Comparison of ENCODE assay signal across 10 cellular contexts in genomic region chr10:70492786-70493659, GRCh38. TPM values are rescaled to one million over a fixed set of nuclear protein-coding genes. Genes with fewer than 3 reads are reported as not detected.
A peak's percentile ranks its signal among the peaks of the same experiment; 100 is the strongest.
DNase-seq lines count a peak whose midpoint lies in the region; ATAC-seq, FAIRE-seq and TF ChIP-seq lines count a peak whose summit lies in the region.
"Had no signal": no experiment of that assay in that cellular context is flagged by ENCODE, and none has a peak within 500 bp of the region (broad histone marks: within the 10 kb centered on the region; RNA-seq: fewer than 3 reads in every experiment).

No MANE protein-coding gene starts in this region.

- H3K4me1 ChIP-seq in Peyer's patch = peaks cover 0 to 8% (median 6%) of the 10 kb centered on the region in 4 donors
- peaks cover 0 to 15% of the 10 kb centered on the region in 2 donors for H3K4me1 ChIP-seq in kidney (ENCODE audit: control insufficient read depth in 1 of 2, insufficient read depth in 1 of 2, low read depth in 1 of 2, low read length in 2 of 2)
- H3K4me1 ChIP-seq in hepatocyte (ENCODE audit: insufficient read depth) = no peaks in the 10 kb centered on the region

- H4K20me1 ChIP-seq in hepatocyte (ENCODE audit: insufficient read depth, poor library complexity, severe bottlenecking) = no peaks in the 10 kb centered on the region

- no peaks in the 10 kb centered on the region for H3K27me3 ChIP-seq in Peyer's patch
- no peaks in the 10 kb centered on the region for H3K27me3 ChIP-seq in hepatocyte

- H3K9me3 ChIP-seq in Peyer's patch (no peaks in the 10 kb centered on the region), kidney (ENCODE audit: control insufficient read depth in 1 of 2, low read length in 2 of 2) (no peaks in the 10 kb centered on the region), hepatocyte (ENCODE audit: low read depth) (no peaks in the 10 kb centered on the region)
- H3K9me3 ChIP-seq: psoas muscle had no signal

- TF ChIP-seq CTCF in GM12864 (IDR thresholded peaks at IDR 0.05; ENCODE audit: low read depth, low read length, missing control alignments) (no peak), Peyer's patch (IDR thresholded peaks at IDR 0.05) (no peak), kidney (IDR thresholded peaks at IDR 0.05; ENCODE audit: borderline replicate concordance, extremely low read depth, insufficient read depth) (no peak), hepatocyte (IDR thresholded peaks at IDR 0.05; ENCODE audit: poor library complexity) (no peak), lower leg skin (IDR thresholded peaks at IDR 0.05) (no peak)

- H3K36me3 ChIP-seq in Peyer's patch = no peaks in the 10 kb centered on the region
- no peaks in the 10 kb centered on the region for H3K36me3 ChIP-seq in kidney (ENCODE audit: control insufficient read depth in 1 of 2, insufficient read depth in 2 of 2, low read length in 2 of 2)
- no peaks in the 10 kb centered on the region for H3K36me3 ChIP-seq in hepatocyte (replicated peaks; ENCODE audit: insufficient read depth, low read depth)

- H3K9me2 ChIP-seq in hepatocyte (replicated peaks; ENCODE audit: insufficient read depth) = no peaks in the 10 kb centered on the region

- H3K27ac ChIP-seq in Peyer's patch (peak overlapping the region in 3 of 4 donors; percentile 17 to 78 (median 55)), kidney (ENCODE audit: low read depth in 2 of 2, low read length in 2 of 2) (no peak overlapping the region), hepatocyte (no peak overlapping the region)
- H3K27ac ChIP-seq: psoas muscle, SK-N-MC had no signal

- no peak overlapping the region for H2AFZ ChIP-seq in hepatocyte

- H3K4me3 ChIP-seq in GM12864 (ENCODE audit: low read depth, low read length) = peak overlapping the region; percentile 19; the same call in 1 of the 2 replicates
- H3K4me3 ChIP-seq in Peyer's patch = peak overlapping the region in 1 of 4 donors; percentile 7
- no peak overlapping the region for H3K4me3 ChIP-seq in kidney (ENCODE audit: low read length in 2 of 2)
- no peak overlapping the region for H3K4me3 ChIP-seq in hepatocyte
- no peak overlapping the region for H3K4me3 ChIP-seq in lower leg skin (ENCODE audit: low read depth, poor library complexity, severe bottlenecking)
- H3K4me3 ChIP-seq: psoas muscle, SK-N-MC had no signal

- H3K79me2 ChIP-seq in hepatocyte = no peaks in the 10 kb centered on the region

- no peak overlapping the region for H3K9ac ChIP-seq in kidney (ENCODE audit: low read length in 2 of 2)

- H3K4me2 ChIP-seq in hepatocyte = no peak overlapping the region

- TF ChIP-seq POLR2A in Peyer's patch (IDR thresholded peaks at IDR 0.05) = no peak
- TF ChIP-seq POLR2A in lower leg skin (IDR thresholded peaks at IDR 0.05) = no peak

- no peak for FAIRE-seq in kidney (lab: Jason Lieb, UNC)

- intact Hi-C loops in kidney (cut with DNase I) = no loop called here
- intact Hi-C loops in lower leg skin (cut with DNase I; ENCODE audit: low total_unique reads) = no loop called here

- ATAC-seq in HG02884 (IDR thresholded peaks at IDR 0.05; ENCODE audit: unreplicated experiment) (peak; percentile 30), HG03342 (IDR thresholded peaks at IDR 0.05; ENCODE audit: unreplicated experiment) (no peak)

- no peak for DNase-seq in GM12864 (ENCODE audit: low read depth)
- DNase-seq in Peyer's patch = peak in 2 of 3 donors; percentile 77 to 78
- DNase-seq in kidney = peak; percentile 34
- no peak for DNase-seq in hepatocyte (ENCODE audit: low spot score)
- no peak for DNase-seq in lower leg skin (ENCODE audit: low spot score in 2 of 2)
- no peak for DNase-seq in NCI-H1105 (lab: John Stamatoyannopoulos, UW)

- WGBS in hepatocyte (ENCODE audit: low lambda C conversion rate, missing lambda C conversion rate) = 92% methylated on average over 10 of the region's 10 CpGs
- 88% methylated on average over 10 of the region's 10 CpGs for WGBS in lower leg skin, 2 donors

RNA-seq across cellular contexts. Expression of gene PALD1, which starts 14.5 kb away (rescaled TPM):
- total RNA-seq in Peyer's patch (10 to 100 TPM in 1 of 4 donors, 1 to 10 TPM in 3; 1.2 to 15.7 (median 3.6) TPM), kidney (14.4 TPM), hepatocyte (1.1 and 2.2 TPM in 2 replicates), lower leg skin (1 to 10 TPM; 6.0 to 9.7 (median 6.4) TPM)
- polyA plus RNA-seq in kidney (ENCODE audit: insufficient read depth, low read depth, low replicate concordance) (3.0 TPM), hepatocyte (1.1 and 1.3 TPM in 2 replicates)

RNA-seq across cellular contexts. Expression of gene NODAL, which starts 51.5 kb away (rescaled TPM):
- not detected for total RNA-seq in Peyer's patch
- total RNA-seq in kidney = not detected
- not detected for polyA plus RNA-seq in kidney (ENCODE audit: insufficient read depth, low read depth, low replicate concordance)
- total RNA-seq in hepatocyte = not detected in 2 replicates
- polyA plus RNA-seq in hepatocyte = not detected in 2 replicates
- not detected for total RNA-seq in lower leg skin
- total RNA-seq: psoas muscle had no signal

Comparison
In these comparisons a context has a peak if more than half of its experiments do, and no peak if none do; other contexts are left out.
1. DNase-seq: peak in Peyer's patch (2 of 3) and kidney (single experiment); none in GM12864 (single experiment), hepatocyte (single experiment), lower leg skin (0 of 2) and NCI-H1105 (single experiment).
2. H3K27ac ChIP-seq: peak in Peyer's patch (3 of 4); none in kidney (0 of 2) and hepatocyte (single experiment).